Comparison of ENCODE assay signal across 31 cellular contexts in genomic region chr16:55275869-55276268, GRCh38. TPM values are rescaled to one million over a fixed set of nuclear protein-coding genes. Genes with fewer than 3 reads are reported as not detected.
"Had no signal": no experiment of that assay in that cellular context is flagged by ENCODE, and none has a peak within 500 bp of the region (broad histone marks: within the 10 kb centered on the region; RNA-seq: fewer than 3 reads in every experiment).

No MANE protein-coding gene starts in this region.

- H3K27ac Mint-ChIP-seq: dendritic cell treated with granulocyte-macrophage colony-stimulating factor and Interleukin-4, amounts not matched to agents 40 ng/mL and 50 ng/mL, for 4 days; endodermal cell; naive thymus-derived CD4-positive, alpha-beta T cell; nephron; stimulated activated effector memory CD8-positive, alpha-beta T cell treated with anti-CD3 and anti-CD28 coated beads, Interleukin-12 subunit alpha, Interleukin-12 subunit beta, amount 100 ng/mL, for 72 hours had no signal

- H3K9me3 Mint-ChIP-seq: dendritic cell treated with granulocyte-macrophage colony-stimulating factor and Interleukin-4, amounts not matched to agents 40 ng/mL and 50 ng/mL, for 4 days; endodermal cell; nephron; stimulated activated effector memory CD8-positive, alpha-beta T cell treated with anti-CD3 and anti-CD28 coated beads, Interleukin-12 subunit alpha, Interleukin-12 subunit beta, amount 100 ng/mL, for 72 hours had no signal

- H3K27ac ChIP-seq: colonic mucosa, epithelial cell of prostate, gastrocnemius medialis, left lung, psoas muscle, sigmoid colon, stomach, tibial artery, upper lobe of left lung had no signal

- H3K4me1 Mint-ChIP-seq: endodermal cell; naive thymus-derived CD4-positive, alpha-beta T cell; nephron; stimulated activated effector memory CD8-positive, alpha-beta T cell treated with anti-CD3 and anti-CD28 coated beads, Interleukin-12 subunit alpha, Interleukin-12 subunit beta, amount 100 ng/mL, for 72 hours had no signal

- H3K36me3 ChIP-seq: colonic mucosa, gastrocnemius medialis, left lung, sigmoid colon, stomach, tibial artery, upper lobe of left lung had no signal

- H3K27me3 ChIP-seq: colonic mucosa, gastrocnemius medialis, left lung, upper lobe of left lung had no signal

- ATAC-seq: gastrocnemius medialis; left lung; naive thymus-derived CD4-positive, alpha-beta T cell; psoas muscle; right cardiac atrium; stimulated activated effector memory CD8-positive, alpha-beta T cell treated with anti-CD3 and anti-CD28 coated beads, Interleukin-12 subunit alpha, Interleukin-12 subunit beta, amount 100 ng/mL, for 72 hours had no signal

- H3K4me3 ChIP-seq: colonic mucosa, gastrocnemius medialis, left lung, psoas muscle, sigmoid colon, stomach, tibial artery, upper lobe of left lung had no signal

- H3K36me3 Mint-ChIP-seq: naive thymus-derived CD4-positive, alpha-beta T cell; stimulated activated effector memory CD8-positive, alpha-beta T cell treated with anti-CD3 and anti-CD28 coated beads, Interleukin-12 subunit alpha, Interleukin-12 subunit beta, amount 100 ng/mL, for 72 hours had no signal

- H3K4me1 ChIP-seq: colonic mucosa, left lung, sigmoid colon, stomach, tibial artery, upper lobe of left lung had no signal

- DNase-seq: colonic mucosa; effector CD8-positive, alpha-beta T cell; endodermal cell; foreskin fibroblast; gastrocnemius medialis; head of caudate nucleus; kidney; left lung; mammary epithelial cell; mesendoderm; midbrain; naive thymus-derived CD4-positive, alpha-beta T cell; nucleus accumbens; psoas muscle; right cardiac atrium; sigmoid colon; stimulated activated CD4-positive, alpha-beta T cell treated with anti-CD3 and anti-CD28 coated beads, Interleukin-2, amount 100 ng/mL, for 24 hours; stimulated activated CD4-positive, alpha-beta T cell treated with anti-CD3 and anti-CD28 coated beads, Interleukin-4, amount 100 ng/mL, for 24 hours; stimulated activated naive CD4-positive, alpha-beta T cell treated with Interleukin-2 at 50 U/mL for 16 hours; stomach; tibial artery had no signal

- FAIRE-seq: kidney, urothelium cell line had no signal

- H3K27me3 Mint-ChIP-seq: dendritic cell treated with granulocyte-macrophage colony-stimulating factor and Interleukin-4, amounts not matched to agents 40 ng/mL and 50 ng/mL, for 4 days had no signal

- H3K4me3 Mint-ChIP-seq: dendritic cell treated with granulocyte-macrophage colony-stimulating factor and Interleukin-4, amounts not matched to agents 40 ng/mL and 50 ng/mL, for 4 days; endodermal cell; naive thymus-derived CD4-positive, alpha-beta T cell; nephron; stimulated activated effector memory CD8-positive, alpha-beta T cell treated with anti-CD3 and anti-CD28 coated beads, Interleukin-12 subunit alpha, Interleukin-12 subunit beta, amount 100 ng/mL, for 72 hours had no signal

- H3K9me3 ChIP-seq: colonic mucosa, gastrocnemius medialis, left lung, psoas muscle, sigmoid colon, stomach, tibial artery, upper lobe of left lung had no signal

RNA-seq across cellular contexts. Expression of gene IRX6, which starts 48.1 kb away (rescaled TPM):
- total RNA-seq: chondrocyte; colonic mucosa; glomerular endothelial cell; mammary epithelial cell; naive thymus-derived CD4-positive, alpha-beta T cell; skeletal muscle tissue; stomach; temporal lobe had no signal
